20 cellular contexts compared by ENCODE assay signal in genomic region chr4:3331511-3332394, GRCh38. TPM values are rescaled to one million over a fixed set of nuclear protein-coding genes. Genes with fewer than 3 reads are reported as not detected.
DNase-seq lines count a peak whose midpoint lies in the region; ATAC-seq and TF ChIP-seq lines count a peak whose summit lies in the region.
"Had no signal": no experiment of that assay in that cellular context is flagged by ENCODE, and none has a peak within 500 bp of the region (broad histone marks: within the 10 kb centered on the region; RNA-seq: fewer than 3 reads in every experiment).

No MANE protein-coding gene starts in this region.

- H3K14ac ChIP-seq in neuronal stem cell (ENCODE audit: low read length): peak overlapping the region; percentile 73

- no peak overlapping the region for H3K4ac ChIP-seq in neuronal stem cell (ENCODE audit: low read length)

- H3K9ac ChIP-seq in neuronal stem cell (ENCODE audit: low read depth, low read length, poor library complexity): no peak overlapping the region

- TF ChIP-seq POLR2A in gastroesophageal sphincter (IDR thresholded peaks at IDR 0.05): no peak

- H3K36me3 ChIP-seq in ascending aorta (no peaks in the 10 kb centered on the region), gastroesophageal sphincter (no peaks in the 10 kb centered on the region), neuronal stem cell (replicated peaks in 1 of 2; ENCODE audit: control insufficient read depth in 2 of 2, insufficient read depth in 2 of 2, low read length in 2 of 2) (peaks cover 0 to 5% of the 10 kb centered on the region in 2 donors), upper lobe of right lung (no peaks in the 10 kb centered on the region)

- no peak overlapping the region for H2AFZ ChIP-seq in neuronal stem cell (ENCODE audit: low read length)

- TF ChIP-seq CTCF in ascending aorta (IDR thresholded peaks at IDR 0.05): no peak
- no peak for TF ChIP-seq CTCF in gastroesophageal sphincter (IDR thresholded peaks at IDR 0.05)
- TF ChIP-seq CTCF in upper lobe of right lung (IDR thresholded peaks at IDR 0.05): no peak

- H3K36me3 Mint-ChIP-seq in activated CD4-positive, alpha-beta memory T cell treated with anti-CD3 and anti-CD28 coated beads, Interleukin-2, amount 10 ng/mL, durations not matched to agents 7 days and 5 days (ENCODE audit: low read depth): no peaks in the 10 kb centered on the region
- H3K36me3 Mint-ChIP-seq: memory B cell had no signal

- H3K4me1 Mint-ChIP-seq in activated CD4-positive, alpha-beta memory T cell treated with anti-CD3 and anti-CD28 coated beads, Interleukin-2, amount 10 ng/mL, durations not matched to agents 7 days and 5 days: peaks cover 2% of the 10 kb centered on the region

- H3K23ac ChIP-seq in neuronal stem cell (ENCODE audit: low read depth, low read length, poor library complexity): peak overlapping the region; percentile 26

- no peak overlapping the region for H3K27ac Mint-ChIP-seq in activated CD4-positive, alpha-beta memory T cell treated with anti-CD3 and anti-CD28 coated beads, Interleukin-2, amount 10 ng/mL, durations not matched to agents 7 days and 5 days
- H3K27ac Mint-ChIP-seq: memory B cell; nephron; T-helper 2 cell treated with Interferon-gamma antibody and Interleukin-4, amounts not matched to agents 5 μg/mL and 100 μg/mL, for 36 hours had no signal

- no peak overlapping the region for H2BK12ac ChIP-seq in neuronal stem cell (ENCODE audit: low read length)

- no peak overlapping the region for H2AK5ac ChIP-seq in neuronal stem cell (ENCODE audit: low read depth, low read length)

- no peak overlapping the region for H3K4me3 Mint-ChIP-seq in activated CD4-positive, alpha-beta memory T cell treated with anti-CD3 and anti-CD28 coated beads, Interleukin-2, amount 10 ng/mL, durations not matched to agents 7 days and 5 days
- H3K4me3 Mint-ChIP-seq: memory B cell; nephron; T-helper 2 cell treated with Interferon-gamma antibody and Interleukin-4, amounts not matched to agents 5 μg/mL and 100 μg/mL, for 36 hours had no signal

- peak overlapping the region; percentile 22 for H4K91ac ChIP-seq in neuronal stem cell (ENCODE audit: low read depth, low read length, poor library complexity)

- peaks cover 8% of the 10 kb centered on the region for H3K27me3 Mint-ChIP-seq in activated CD4-positive, alpha-beta memory T cell treated with anti-CD3 and anti-CD28 coated beads, Interleukin-2, amount 10 ng/mL, durations not matched to agents 7 days and 5 days

- DNase-seq in ascending aorta (ENCODE audit: low spot score in 2 of 2) (no peak), neuronal stem cell (ENCODE audit: low spot score) (no peak), upper lobe of right lung (peak; percentile 61), occipital lobe (lab: John Stamatoyannopoulos, UW) (no peak), NCI-H1105 (lab: John Stamatoyannopoulos, UW) (no peak)
- DNase-seq in activated CD4-positive, alpha-beta memory T cell treated with anti-CD3 and anti-CD28 coated beads, Interleukin-2, amount 10 ng/mL, durations not matched to agents 7 days and 5 days: no peak
- DNase-seq: activated CD4-positive, CD25-positive, alpha-beta regulatory T cell; activated naive CD4-positive, alpha-beta T cell; C1 segment of cervical spinal cord; DMS 273 treated with DMSO at 0.1 percent for 48 hours; GF-D8; NCI-H1930; NCI-H510A; SIG-M5; stimulated activated CD4-positive, alpha-beta T cell treated with anti-CD3 and anti-CD28 coated beads, Interleukin-2, amount 100 ng/mL, for 24 hours had no signal

- CTCF ChIA-PET in activated CD4-positive, alpha-beta memory T cell treated with anti-CD3 and anti-CD28 coated beads, Interleukin-2, amount 10 ng/mL, durations not matched to agents 7 days and 5 days (lab: Charles Lee): no interaction called here

- no peaks in the 10 kb centered on the region for H3K9me3 Mint-ChIP-seq in activated CD4-positive, alpha-beta memory T cell treated with anti-CD3 and anti-CD28 coated beads, Interleukin-2, amount 10 ng/mL, durations not matched to agents 7 days and 5 days
- H3K9me3 Mint-ChIP-seq: memory B cell; T-helper 2 cell treated with Interferon-gamma antibody and Interleukin-4, amounts not matched to agents 5 μg/mL and 100 μg/mL, for 36 hours had no signal

- no peak overlapping the region for H2BK120ac ChIP-seq in neuronal stem cell (ENCODE audit: low read depth, low read length)

- H3K27ac ChIP-seq in ascending aorta (peak overlapping the region; percentile 32 to 42), gastroesophageal sphincter (peak overlapping the region in 2 of 4 donors; percentile 24 to 56), neuronal stem cell (replicated peaks; ENCODE audit: low read length) (no peak overlapping the region), upper lobe of right lung (no peak overlapping the region)

- no peak overlapping the region for H2BK5ac ChIP-seq in neuronal stem cell (ENCODE audit: low read length)

- POLR2A ChIA-PET in activated CD4-positive, alpha-beta memory T cell treated with anti-CD3 and anti-CD28 coated beads, Interleukin-2, amount 10 ng/mL, durations not matched to agents 7 days and 5 days (lab: Charles Lee): no interaction called here

- intact Hi-C loops in ascending aorta (cut with DNase I) (no loop called here), upper lobe of right lung (cut with DNase I) (no loop called here)

- ATAC-seq in gastroesophageal sphincter (peak; percentile 49), upper lobe of right lung (peak; percentile 31)
- ATAC-seq: sciatic nerve had no signal

- WGBS in gastroesophageal sphincter (ENCODE audit: low coverage in 1 of 2), 2 donors: 85 to 86% methylated on average over 5 to 12 of the region's 23 CpGs
- no CpG with 5 or more reads among the region's 23 CpGs for WGBS in neuronal stem cell (ENCODE audit: extremely low coverage in 2 of 2, insufficient read length in 2 of 2, insufficient replicate concordance in 1 of 2), 2 donors

- no peak overlapping the region for H4K8ac ChIP-seq in neuronal stem cell (ENCODE audit: low read depth, low read length)

- H3K4me3 ChIP-seq in ascending aorta (no peak overlapping the region), gastroesophageal sphincter (no peak overlapping the region), neuronal stem cell (ENCODE audit: low read length in 2 of 2) (no peak overlapping the region), upper lobe of right lung (no peak overlapping the region)

- H3K4me2 ChIP-seq in neuronal stem cell (ENCODE audit: insufficient read depth, low read length, poor library complexity, severe bottlenecking): no peak overlapping the region

- no peaks in the 10 kb centered on the region for H3K27me3 ChIP-seq in ascending aorta
- no peaks in the 10 kb centered on the region for H3K27me3 ChIP-seq in gastroesophageal sphincter
- no peaks in the 10 kb centered on the region for H3K27me3 ChIP-seq in neuronal stem cell (ENCODE audit: control insufficient read depth in 3 of 3, insufficient read depth in 3 of 3, low read depth in 1 of 3, low read length in 3 of 3)
- no peaks in the 10 kb centered on the region for H3K27me3 ChIP-seq in upper lobe of right lung

- H3K9me3 ChIP-seq in ascending aorta: no peaks in the 10 kb centered on the region
- H3K9me3 ChIP-seq in gastroesophageal sphincter: no peaks in the 10 kb centered on the region
- H3K9me3 ChIP-seq in neuronal stem cell (replicated peaks in 1 of 2; ENCODE audit: control insufficient read depth in 2 of 2, insufficient read depth in 1 of 2, low read depth in 1 of 2, low read length in 2 of 2): peaks cover 0 to 8% of the 10 kb centered on the region in 2 donors
- H3K9me3 ChIP-seq in upper lobe of right lung: no peaks in the 10 kb centered on the region

- no peaks in the 10 kb centered on the region for H3K4me1 ChIP-seq in ascending aorta
- H3K4me1 ChIP-seq in gastroesophageal sphincter: peaks cover 0 to 32% (median 0%) of the 10 kb centered on the region in 3 donors
- H3K4me1 ChIP-seq in neuronal stem cell (ENCODE audit: control insufficient read depth in 2 of 2, insufficient read depth in 1 of 2, low read depth in 1 of 2, low read length in 2 of 2): peaks cover 2 to 7% of the 10 kb centered on the region in 2 donors
- peaks cover 7% of the 10 kb centered on the region for H3K4me1 ChIP-seq in upper lobe of right lung

- no peak overlapping the region for H2BK15ac ChIP-seq in neuronal stem cell (ENCODE audit: low read length)

- no peaks in the 10 kb centered on the region for H3K79me1 ChIP-seq in neuronal stem cell (ENCODE audit: low read depth, low read length)

- no peak for TF ChIP-seq EP300 in gastroesophageal sphincter (IDR thresholded peaks at IDR 0.05)

- H3K18ac ChIP-seq in neuronal stem cell (ENCODE audit: low read length): no peak overlapping the region

RNA-seq across cellular contexts. Expression of gene RGS12, which starts 38.9 kb away (rescaled TPM):
- total RNA-seq in ascending aorta (26.3 TPM), gastroesophageal sphincter (10 to 100 TPM; 24.1 to 32.7 (median 29.1) TPM), upper lobe of right lung (58.2 TPM), occipital lobe (68.8 TPM)
- 26.5 TPM for polyA plus RNA-seq in neuronal stem cell (2013, experiment 1 of 2)
- polyA plus RNA-seq in neuronal stem cell (2013, experiment 2 of 2): 27.6 TPM
- total RNA-seq in activated CD4-positive, alpha-beta memory T cell treated with anti-CD3 and anti-CD28 coated beads, Interleukin-2, amount 10 ng/mL, durations not matched to agents 7 days and 5 days: 1 to 10 TPM; 7.4 to 7.5 TPM

Comparison
In these comparisons a context has a peak if more than half of its experiments do, and no peak if none do; other contexts are left out.
1. H3K27ac ChIP-seq: peak in ascending aorta (2 of 2); none in neuronal stem cell (single experiment) and upper lobe of right lung (single experiment).